Comparison of ENCODE assay signal across 26 cellular contexts in the genomic region with DNA sequence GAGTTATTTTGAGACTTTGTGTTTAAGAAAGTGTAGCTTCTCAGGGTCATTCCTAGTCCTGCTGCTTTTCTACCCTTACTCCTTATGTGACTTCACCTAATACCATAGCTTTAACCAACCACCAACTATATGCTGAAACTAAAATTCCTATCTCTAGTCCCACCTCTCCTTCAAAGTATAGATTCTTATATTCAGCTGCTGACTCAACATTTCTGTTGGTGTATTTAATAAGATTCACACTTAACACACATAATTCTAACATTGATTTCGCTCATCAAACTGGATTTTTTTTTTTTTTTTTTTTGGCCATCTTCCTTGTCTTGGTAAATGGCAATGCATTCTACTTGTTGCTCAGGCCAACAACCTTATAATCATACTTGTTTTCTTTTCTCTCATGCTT. TPM values are rescaled to one million over a fixed set of nuclear protein-coding genes. Genes with fewer than 3 reads are reported as not detected.
DNase-seq lines count a peak whose midpoint lies in the region; ATAC-seq, FAIRE-seq and TF ChIP-seq lines count a peak whose summit lies in the region.
"Had no signal": no experiment of that assay in that cellular context is flagged by ENCODE, and none has a peak within 500 bp of the region (broad histone marks: within the 10 kb centered on the region; RNA-seq: fewer than 3 reads in every experiment).

No MANE protein-coding gene starts in this region.

- CTCF ChIA-PET in A549 (lab: Yijun Ruan, JAX) (interaction anchor here (0.6 to 1.7 kb wide), 3 partner anchors 10 to 434 kb away, joined by 3 to 9 read pairs (median 3); no protein-coding TSS in a partner anchor), HEK293 (lab: Yijun Ruan, JAX) (no interaction called here)

- H3K9me3 ChIP-seq in A549: no peaks in the 10 kb centered on the region
- H3K9me3 ChIP-seq in HEK293 (ENCODE audit: control insufficient read depth, insufficient read depth, low read depth, low read length): no peaks in the 10 kb centered on the region

- H3K27ac ChIP-seq in A549 (no peak overlapping the region), HEK293 (ENCODE audit: extremely low read depth, low read depth, low read length) (no peak overlapping the region)
- H3K27ac ChIP-seq: BLaER1 treated with 17β-estradiol and CSF1 and Interleukin-3, amounts not matched to agents 10 nM and 100 nM had no signal

- H3K4me3 Mint-ChIP-seq in activated T-helper 17 cell treated with anti-CD3 and anti-CD28 coated beads, Interleukin-2, amount 50 U/mL, for 72 hours: no peak overlapping the region
- no peak overlapping the region for H3K4me3 Mint-ChIP-seq in central memory CD8-positive, alpha-beta T cell
- H3K4me3 Mint-ChIP-seq: B cell; CD14-positive monocyte; CD4-positive, alpha-beta memory T cell; CD4-positive, CD25-positive, alpha-beta regulatory T cell; CD8-positive, alpha-beta memory T cell had no signal

- FAIRE-seq in A549 (lab: Jason Lieb, UNC): no peak
- FAIRE-seq: A204.1, GM12891, GM19239 had no signal

- no peak for ATAC-seq in A549
- no peak for ATAC-seq in activated T-helper 17 cell treated with anti-CD3 and anti-CD28 coated beads, Interleukin-2, amount 50 U/mL, for 72 hours (replicated peaks)
- no peak for ATAC-seq in central memory CD8-positive, alpha-beta T cell (replicated peaks; ENCODE audit: extremely low read depth, poor library complexity, severe bottlenecking)

- no peak for TF ChIP-seq EP300 in A549 (IDR thresholded peaks at IDR 0.05)

- H3K9me3 Mint-ChIP-seq in activated T-helper 17 cell treated with anti-CD3 and anti-CD28 coated beads, Interleukin-2, amount 50 U/mL, for 72 hours: no peaks in the 10 kb centered on the region
- no peaks in the 10 kb centered on the region for H3K9me3 Mint-ChIP-seq in central memory CD8-positive, alpha-beta T cell
- H3K9me3 Mint-ChIP-seq: CD14-positive monocyte; CD4-positive, alpha-beta memory T cell; CD4-positive, CD25-positive, alpha-beta regulatory T cell; CD8-positive, alpha-beta memory T cell had no signal

- peaks cover 43 to 84% of the 10 kb centered on the region in 2 experiments for H3K36me3 ChIP-seq in HEK293 (ENCODE audit: control insufficient read depth in 2 of 2, insufficient read depth in 1 of 2, low read length in 2 of 2)

- no peak for DNase-seq in A549 (ENCODE audit: low read depth in 1 of 2, low spot score in 1 of 2)
- DNase-seq in central memory CD8-positive, alpha-beta T cell (ENCODE audit: low spot score in 2 of 2): no peak
- no peak for DNase-seq in C1 segment of cervical spinal cord (lab: John Stamatoyannopoulos, UW)
- no peak for DNase-seq in NCI-H82 treated with DMSO at 0.1 percent for 48 hours (lab: John Stamatoyannopoulos, UW; ENCODE audit: unreplicated experiment)
- no peak for DNase-seq in activated CD8-positive, alpha-beta memory T cell treated with anti-CD3 and anti-CD28 coated beads, Interleukin-2, amount 50 U/mL, for 48 hours
- DNase-seq: 8988T; AML-193; CD4-positive, alpha-beta memory T cell; CD4-positive, CD25-positive, alpha-beta regulatory T cell; CD8-positive, alpha-beta memory T cell; COR-L47; DMS 273 treated with DMSO at 0.1 percent for 48 hours; DMS153; DMS53; DMS79; DND-41; EL; GDM1 had no signal

- peak overlapping the region; percentile 2 for H3K27ac Mint-ChIP-seq in activated T-helper 17 cell treated with anti-CD3 and anti-CD28 coated beads, Interleukin-2, amount 50 U/mL, for 72 hours
- H3K27ac Mint-ChIP-seq in central memory CD8-positive, alpha-beta T cell (ENCODE audit: low read depth): peak overlapping the region; percentile 14
- H3K27ac Mint-ChIP-seq: B cell, CD14-positive monocyte had no signal

- no peak for TF ChIP-seq POLR2A in A549 (IDR thresholded peaks at IDR 0.05; ENCODE audit: low read length)

- H3K4me1 Mint-ChIP-seq in activated T-helper 17 cell treated with anti-CD3 and anti-CD28 coated beads, Interleukin-2, amount 50 U/mL, for 72 hours: no peaks in the 10 kb centered on the region
- peaks cover 11% of the 10 kb centered on the region for H3K4me1 Mint-ChIP-seq in central memory CD8-positive, alpha-beta T cell
- H3K4me1 Mint-ChIP-seq: B cell had no signal

- POLR2A ChIA-PET in A549 (lab: Yijun Ruan, JAX) (no interaction called here), HEK293 (lab: Yijun Ruan, JAX) (no interaction called here)

- no peaks in the 10 kb centered on the region for H3K27me3 Mint-ChIP-seq in activated T-helper 17 cell treated with anti-CD3 and anti-CD28 coated beads, Interleukin-2, amount 50 U/mL, for 72 hours
- no peaks in the 10 kb centered on the region for H3K27me3 Mint-ChIP-seq in central memory CD8-positive, alpha-beta T cell
- H3K27me3 Mint-ChIP-seq: B cell; CD4-positive, alpha-beta memory T cell; CD4-positive, CD25-positive, alpha-beta regulatory T cell; CD8-positive, alpha-beta memory T cell had no signal

- no peaks in the 10 kb centered on the region for H3K4me1 ChIP-seq in A549
- H3K4me1 ChIP-seq in HEK293 (ENCODE audit: control insufficient read depth, insufficient read depth, low read length): no peaks in the 10 kb centered on the region

- no peak for TF ChIP-seq CTCF in A549 (IDR thresholded peaks at IDR 0.05)
- no peak for TF ChIP-seq CTCF in HEK293 (tag by site-specific recombination; IDR thresholded peaks at IDR 0.05)

- no peak for TF ChIP-seq RAD21 in A549 (conservative IDR thresholded peaks at IDR 0.05 in 1 of 2, IDR thresholded peaks at IDR 0.05 in 1 of 2)

- peaks cover 89% of the 10 kb centered on the region for H3K36me3 Mint-ChIP-seq in activated T-helper 17 cell treated with anti-CD3 and anti-CD28 coated beads, Interleukin-2, amount 50 U/mL, for 72 hours (ENCODE audit: low read depth)
- peaks cover 25% of the 10 kb centered on the region for H3K36me3 Mint-ChIP-seq in central memory CD8-positive, alpha-beta T cell (ENCODE audit: insufficient read depth)

- WGBS in A549 (ENCODE audit: missing lambda C conversion rate): 96% methylated on average over 1 of the region's 1 CpG

- no peak overlapping the region for H3K4me2 ChIP-seq in A549
- H3K4me2 ChIP-seq: BLaER1 treated with 17β-estradiol and CSF1 and Interleukin-3, amounts not matched to agents 10 nM and 100 nM had no signal

- no peak overlapping the region for H3K4me3 ChIP-seq in A549
- no peak overlapping the region for H3K4me3 ChIP-seq in HEK293 (ENCODE audit: low read depth, low read length)
- H3K4me3 ChIP-seq: BLaER1 treated with 17β-estradiol and CSF1 and Interleukin-3, amounts not matched to agents 10 nM and 100 nM had no signal

TF ChIP-seq in A549, 52 proteins besides CTCF, POLR2A, EP300 and RAD21:
- TF ChIP-seq CBX8 (IDR thresholded peaks at IDR 0.05) (no peak), MAFK (IDR thresholded peaks at IDR 0.05; ENCODE audit: partially characterized antibody) (peak; percentile 47)

TF ChIP-seq in HEK293, 187 proteins besides CTCF, POLR2A, EP300 and RAD21:
- peak; percentile 53 for TF ChIP-seq SCRT2 (tag by site-specific recombination; IDR thresholded peaks at IDR 0.05)
- TF ChIP-seq ZFP41 (tag by site-specific recombination; IDR thresholded peaks at IDR 0.05; ENCODE audit: borderline replicate concordance): no peak
- TF ChIP-seq ZNF521 (tag by site-specific recombination; IDR thresholded peaks at IDR 0.05): no peak
- no peak for TF ChIP-seq ZNF404 (tag by site-specific recombination; IDR thresholded peaks at IDR 0.05)

RNA-seq across cellular contexts. Expression of gene TAF1B, which starts 30.1 kb away (rescaled TPM):
- polyA plus RNA-seq in A549 (2011; rRNA removed) (40.8 and 51.7 TPM in 2 replicates), A549 (2017; fragmentation: RNase III; extraction: RNeasy Plus Mini Kit Qiagen cat#74134 plus additional on column Dnase treatment) (32.4 to 40.6 TPM (median 37.0 TPM) in 3 replicates)
- polyA plus RNA-seq in A549 (2012; cell fraction: cytosol; rRNA removed): 9.8 TPM in 2 replicates
- polyA plus RNA-seq in A549 (2012; cell fraction: nucleus; rRNA removed): 5.3 and 7.4 TPM in 2 replicates
- polyA minus RNA-seq in A549 (2011; rRNA and poly(A)+ RNA removed): 43.1 and 45.5 TPM in 2 replicates
- total RNA-seq in activated T-helper 17 cell treated with anti-CD3 and anti-CD28 coated beads, Interleukin-2, amount 50 U/mL, for 72 hours: 10 to 100 TPM; 29.8 to 41.1 TPM
